1 cellular context compared by ENCODE assay signal in genomic region chr19:18109363-18109730, GRCh38.
TF ChIP-seq lines count a peak whose summit lies in the region.

No MANE protein-coding gene starts in this region.

TF ChIP-seq in H1, 55 proteins besides CTCF, POLR2A, EP300 and RAD21:
- TF ChIP-seq TAF1 (IDR thresholded peaks at IDR 0.05; ENCODE audit: low read depth, low read length) (0 out of 2 replicates have a peak, but pooled peaks have one; percentile 5), GTF2F1 (IDR thresholded peaks at IDR 0.05; ENCODE audit: borderline replicate concordance, low read depth, low read length) (no peak), SP2 (IDR thresholded peaks at IDR 0.05; ENCODE audit: low read length) (no peak)
